Comparison of ENCODE assay signal across 1 cellular context in genomic region chr1:3771108-3772026, GRCh38.
TF ChIP-seq lines count a peak whose summit lies in the region.

No MANE protein-coding gene starts in this region.

TF ChIP-seq in HepG2, 621 proteins besides CTCF, POLR2A, EP300 and RAD21 (continued from another document and continues in another):
- 0 out of 2 replicates have a peak, but pooled peaks have one; percentile 46 for TF ChIP-seq ZGPAT (CRISPR knock-in tag; IDR thresholded peaks at IDR 0.05)
- TF ChIP-seq ZNF749 (CRISPR knock-in tag; IDR thresholded peaks at IDR 0.05; ENCODE audit: borderline replicate concordance) = no peak
- TF ChIP-seq KLF15 (CRISPR knock-in tag; IDR thresholded peaks at IDR 0.05; ENCODE audit: borderline replicate concordance) = no peak
- TF ChIP-seq ZUFSP (CRISPR knock-in tag; IDR thresholded peaks at IDR 0.05; ENCODE audit: borderline replicate concordance) = no peak
- TF ChIP-seq ZNF282 (IDR thresholded peaks at IDR 0.05; ENCODE audit: partially characterized antibody) = no peak
- TF ChIP-seq RBAK (CRISPR knock-in tag; IDR thresholded peaks at IDR 0.05) = no peak
- TF ChIP-seq RELA (CRISPR knock-in tag; IDR thresholded peaks at IDR 0.05) = no peak
- no peak for TF ChIP-seq SP1 (IDR thresholded peaks at IDR 0.05)
- TF ChIP-seq SP1 (CRISPR knock-in tag; IDR thresholded peaks at IDR 0.05) = 0 out of 2 replicates have a peak, but pooled peaks have one; percentile 9
- TF ChIP-seq, protein P1, sequence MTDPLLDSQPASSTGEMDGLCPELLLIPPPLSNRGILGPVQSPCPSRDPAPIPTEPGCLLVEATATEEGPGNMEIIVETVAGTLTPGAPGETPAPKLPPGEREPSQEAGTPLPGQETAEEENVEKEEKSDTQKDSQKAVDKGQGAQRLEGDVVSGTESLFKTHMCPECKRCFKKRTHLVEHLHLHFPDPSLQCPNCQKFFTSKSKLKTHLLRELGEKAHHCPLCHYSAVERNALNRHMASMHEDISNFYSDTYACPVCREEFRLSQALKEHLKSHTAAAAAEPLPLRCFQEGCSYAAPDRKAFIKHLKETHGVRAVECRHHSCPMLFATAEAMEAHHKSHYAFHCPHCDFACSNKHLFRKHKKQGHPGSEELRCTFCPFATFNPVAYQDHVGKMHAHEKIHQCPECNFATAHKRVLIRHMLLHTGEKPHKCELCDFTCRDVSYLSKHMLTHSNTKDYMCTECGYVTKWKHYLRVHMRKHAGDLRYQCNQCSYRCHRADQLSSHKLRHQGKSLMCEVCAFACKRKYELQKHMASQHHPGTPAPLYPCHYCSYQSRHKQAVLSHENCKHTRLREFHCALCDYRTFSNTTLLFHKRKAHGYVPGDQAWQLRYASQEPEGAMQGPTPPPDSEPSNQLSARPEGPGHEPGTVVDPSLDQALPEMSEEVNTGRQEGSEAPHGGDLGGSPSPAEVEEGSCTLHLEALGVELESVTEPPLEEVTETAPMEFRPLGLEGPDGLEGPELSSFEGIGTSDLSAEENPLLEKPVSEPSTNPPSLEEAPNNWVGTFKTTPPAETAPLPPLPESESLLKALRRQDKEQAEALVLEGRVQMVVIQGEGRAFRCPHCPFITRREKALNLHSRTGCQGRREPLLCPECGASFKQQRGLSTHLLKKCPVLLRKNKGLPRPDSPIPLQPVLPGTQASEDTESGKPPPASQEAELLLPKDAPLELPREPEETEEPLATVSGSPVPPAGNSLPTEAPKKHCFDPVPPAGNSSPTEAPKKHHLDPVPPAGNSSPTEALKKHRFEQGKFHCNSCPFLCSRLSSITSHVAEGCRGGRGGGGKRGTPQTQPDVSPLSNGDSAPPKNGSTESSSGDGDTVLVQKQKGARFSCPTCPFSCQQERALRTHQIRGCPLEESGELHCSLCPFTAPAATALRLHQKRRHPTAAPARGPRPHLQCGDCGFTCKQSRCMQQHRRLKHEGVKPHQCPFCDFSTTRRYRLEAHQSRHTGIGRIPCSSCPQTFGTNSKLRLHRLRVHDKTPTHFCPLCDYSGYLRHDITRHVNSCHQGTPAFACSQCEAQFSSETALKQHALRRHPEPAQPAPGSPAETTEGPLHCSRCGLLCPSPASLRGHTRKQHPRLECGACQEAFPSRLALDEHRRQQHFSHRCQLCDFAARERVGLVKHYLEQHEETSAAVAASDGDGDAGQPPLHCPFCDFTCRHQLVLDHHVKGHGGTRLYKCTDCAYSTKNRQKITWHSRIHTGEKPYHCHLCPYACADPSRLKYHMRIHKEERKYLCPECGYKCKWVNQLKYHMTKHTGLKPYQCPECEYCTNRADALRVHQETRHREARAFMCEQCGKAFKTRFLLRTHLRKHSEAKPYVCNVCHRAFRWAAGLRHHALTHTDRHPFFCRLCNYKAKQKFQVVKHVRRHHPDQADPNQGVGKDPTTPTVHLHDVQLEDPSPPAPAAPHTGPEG (CRISPR knock-in tag; IDR thresholded peaks at IDR 0.05) = no peak
- no peak for TF ChIP-seq ZNF468 (CRISPR knock-in tag; IDR thresholded peaks at IDR 0.05)
- TF ChIP-seq NR1H2 (CRISPR knock-in tag; IDR thresholded peaks at IDR 0.05; ENCODE audit: borderline replicate concordance, low read depth) = no peak
- TF ChIP-seq SMAD9 (CRISPR knock-in tag; IDR thresholded peaks at IDR 0.05) = no peak
- no peak for TF ChIP-seq ZNF775 (CRISPR knock-in tag; IDR thresholded peaks at IDR 0.05; ENCODE audit: borderline replicate concordance)
- TF ChIP-seq RNF2 (conservative IDR thresholded peaks at IDR 0.05; ENCODE audit: low read depth) = no peak
- no peak for TF ChIP-seq GRHL1 (CRISPR knock-in tag; conservative IDR thresholded peaks at IDR 0.05)
- no peak for TF ChIP-seq EHMT2 (IDR thresholded peaks at IDR 0.05; ENCODE audit: borderline replicate concordance, low read depth, low read length)
- TF ChIP-seq MTF1 (CRISPR knock-in tag; IDR thresholded peaks at IDR 0.05) = no peak; the same call in 1 of the 2 replicates
- TF ChIP-seq ZNF225 (CRISPR knock-in tag; IDR thresholded peaks at IDR 0.05) = no peak
- TF ChIP-seq, protein P2, sequence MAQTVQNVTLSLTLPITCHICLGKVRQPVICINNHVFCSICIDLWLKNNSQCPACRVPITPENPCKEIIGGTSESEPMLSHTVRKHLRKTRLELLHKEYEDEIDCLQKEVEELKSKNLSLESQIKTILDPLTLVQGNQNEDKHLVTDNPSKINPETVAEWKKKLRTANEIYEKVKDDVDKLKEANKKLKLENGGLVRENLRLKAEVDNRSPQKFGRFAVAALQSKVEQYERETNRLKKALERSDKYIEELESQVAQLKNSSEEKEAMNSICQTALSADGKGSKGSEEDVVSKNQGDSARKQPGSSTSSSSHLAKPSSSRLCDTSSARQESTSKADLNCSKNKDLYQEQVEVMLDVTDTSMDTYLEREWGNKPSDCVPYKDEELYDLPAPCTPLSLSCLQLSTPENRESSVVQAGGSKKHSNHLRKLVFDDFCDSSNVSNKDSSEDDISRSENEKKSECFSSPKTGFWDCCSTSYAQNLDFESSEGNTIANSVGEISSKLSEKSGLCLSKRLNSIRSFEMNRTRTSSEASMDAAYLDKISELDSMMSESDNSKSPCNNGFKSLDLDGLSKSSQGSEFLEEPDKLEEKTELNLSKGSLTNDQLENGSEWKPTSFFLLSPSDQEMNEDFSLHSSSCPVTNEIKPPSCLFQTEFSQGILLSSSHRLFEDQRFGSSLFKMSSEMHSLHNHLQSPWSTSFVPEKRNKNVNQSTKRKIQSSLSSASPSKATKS (CRISPR knock-in tag; IDR thresholded peaks at IDR 0.05) = no peak
- no peak for TF ChIP-seq PAF1 (CRISPR knock-in tag; IDR thresholded peaks at IDR 0.05)
- TF ChIP-seq, protein P3, sequence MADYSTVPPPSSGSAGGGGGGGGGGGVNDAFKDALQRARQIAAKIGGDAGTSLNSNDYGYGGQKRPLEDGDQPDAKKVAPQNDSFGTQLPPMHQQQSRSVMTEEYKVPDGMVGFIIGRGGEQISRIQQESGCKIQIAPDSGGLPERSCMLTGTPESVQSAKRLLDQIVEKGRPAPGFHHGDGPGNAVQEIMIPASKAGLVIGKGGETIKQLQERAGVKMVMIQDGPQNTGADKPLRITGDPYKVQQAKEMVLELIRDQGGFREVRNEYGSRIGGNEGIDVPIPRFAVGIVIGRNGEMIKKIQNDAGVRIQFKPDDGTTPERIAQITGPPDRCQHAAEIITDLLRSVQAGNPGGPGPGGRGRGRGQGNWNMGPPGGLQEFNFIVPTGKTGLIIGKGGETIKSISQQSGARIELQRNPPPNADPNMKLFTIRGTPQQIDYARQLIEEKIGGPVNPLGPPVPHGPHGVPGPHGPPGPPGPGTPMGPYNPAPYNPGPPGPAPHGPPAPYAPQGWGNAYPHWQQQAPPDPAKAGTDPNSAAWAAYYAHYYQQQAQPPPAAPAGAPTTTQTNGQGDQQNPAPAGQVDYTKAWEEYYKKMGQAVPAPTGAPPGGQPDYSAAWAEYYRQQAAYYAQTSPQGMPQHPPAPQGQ (CRISPR knock-in tag; IDR thresholded peaks at IDR 0.05; ENCODE audit: borderline replicate concordance) = no peak
- peak; percentile 80; the same call in 1 of the 2 replicates for TF ChIP-seq ZNF709 (CRISPR knock-in tag; IDR thresholded peaks at IDR 0.05)
- TF ChIP-seq, protein P4, sequence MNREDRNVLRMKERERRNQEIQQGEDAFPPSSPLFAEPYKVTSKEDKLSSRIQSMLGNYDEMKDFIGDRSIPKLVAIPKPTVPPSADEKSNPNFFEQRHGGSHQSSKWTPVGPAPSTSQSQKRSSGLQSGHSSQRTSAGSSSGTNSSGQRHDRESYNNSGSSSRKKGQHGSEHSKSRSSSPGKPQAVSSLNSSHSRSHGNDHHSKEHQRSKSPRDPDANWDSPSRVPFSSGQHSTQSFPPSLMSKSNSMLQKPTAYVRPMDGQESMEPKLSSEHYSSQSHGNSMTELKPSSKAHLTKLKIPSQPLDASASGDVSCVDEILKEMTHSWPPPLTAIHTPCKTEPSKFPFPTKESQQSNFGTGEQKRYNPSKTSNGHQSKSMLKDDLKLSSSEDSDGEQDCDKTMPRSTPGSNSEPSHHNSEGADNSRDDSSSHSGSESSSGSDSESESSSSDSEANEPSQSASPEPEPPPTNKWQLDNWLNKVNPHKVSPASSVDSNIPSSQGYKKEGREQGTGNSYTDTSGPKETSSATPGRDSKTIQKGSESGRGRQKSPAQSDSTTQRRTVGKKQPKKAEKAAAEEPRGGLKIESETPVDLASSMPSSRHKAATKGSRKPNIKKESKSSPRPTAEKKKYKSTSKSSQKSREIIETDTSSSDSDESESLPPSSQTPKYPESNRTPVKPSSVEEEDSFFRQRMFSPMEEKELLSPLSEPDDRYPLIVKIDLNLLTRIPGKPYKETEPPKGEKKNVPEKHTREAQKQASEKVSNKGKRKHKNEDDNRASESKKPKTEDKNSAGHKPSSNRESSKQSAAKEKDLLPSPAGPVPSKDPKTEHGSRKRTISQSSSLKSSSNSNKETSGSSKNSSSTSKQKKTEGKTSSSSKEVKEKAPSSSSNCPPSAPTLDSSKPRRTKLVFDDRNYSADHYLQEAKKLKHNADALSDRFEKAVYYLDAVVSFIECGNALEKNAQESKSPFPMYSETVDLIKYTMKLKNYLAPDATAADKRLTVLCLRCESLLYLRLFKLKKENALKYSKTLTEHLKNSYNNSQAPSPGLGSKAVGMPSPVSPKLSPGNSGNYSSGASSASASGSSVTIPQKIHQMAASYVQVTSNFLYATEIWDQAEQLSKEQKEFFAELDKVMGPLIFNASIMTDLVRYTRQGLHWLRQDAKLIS (CRISPR knock-in tag; IDR thresholded peaks at IDR 0.05) = no peak; the same call in 1 of the 2 replicates
- no peak for TF ChIP-seq ZBTB25 (CRISPR knock-in tag; IDR thresholded peaks at IDR 0.05)
- TF ChIP-seq ZNF773 (CRISPR knock-in tag; IDR thresholded peaks at IDR 0.05; ENCODE audit: borderline replicate concordance) = no peak
- TF ChIP-seq ZSCAN21 (CRISPR knock-in tag; IDR thresholded peaks at IDR 0.05; ENCODE audit: borderline replicate concordance) = no peak; the same call in 1 of the 2 replicates
- no peak for TF ChIP-seq ZNF878 (CRISPR knock-in tag; IDR thresholded peaks at IDR 0.05)
- 0 out of 2 replicates have a peak, but pooled peaks have one; percentile 16 for TF ChIP-seq RFXAP (CRISPR knock-in tag; IDR thresholded peaks at IDR 0.05; ENCODE audit: borderline replicate concordance)
- TF ChIP-seq ZFX (CRISPR knock-in tag; IDR thresholded peaks at IDR 0.05; ENCODE audit: low read depth) = peak; percentile 79
- no peak for TF ChIP-seq U2AF1 (optimal IDR thresholded peaks at IDR 0.05; ENCODE audit: low read depth, low read length)
- peak; percentile 86 for TF ChIP-seq HIVEP1 (CRISPR knock-in tag; IDR thresholded peaks at IDR 0.05)
- no peak for TF ChIP-seq RFX1 (IDR thresholded peaks at IDR 0.05)
- TF ChIP-seq, protein P5, sequence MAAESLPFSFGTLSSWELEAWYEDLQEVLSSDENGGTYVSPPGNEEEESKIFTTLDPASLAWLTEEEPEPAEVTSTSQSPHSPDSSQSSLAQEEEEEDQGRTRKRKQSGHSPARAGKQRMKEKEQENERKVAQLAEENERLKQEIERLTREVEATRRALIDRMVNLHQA (CRISPR knock-in tag; IDR thresholded peaks at IDR 0.05) = no peak
- TF ChIP-seq ZBTB42 (CRISPR knock-in tag; IDR thresholded peaks at IDR 0.05) = no peak
- 0 out of 2 replicates have a peak, but pooled peaks have one; percentile 15 for TF ChIP-seq KMT2B (CRISPR knock-in tag; IDR thresholded peaks at IDR 0.05)
